Comparison of ENCODE assay signal across 8 cellular contexts in the genomic region with DNA sequence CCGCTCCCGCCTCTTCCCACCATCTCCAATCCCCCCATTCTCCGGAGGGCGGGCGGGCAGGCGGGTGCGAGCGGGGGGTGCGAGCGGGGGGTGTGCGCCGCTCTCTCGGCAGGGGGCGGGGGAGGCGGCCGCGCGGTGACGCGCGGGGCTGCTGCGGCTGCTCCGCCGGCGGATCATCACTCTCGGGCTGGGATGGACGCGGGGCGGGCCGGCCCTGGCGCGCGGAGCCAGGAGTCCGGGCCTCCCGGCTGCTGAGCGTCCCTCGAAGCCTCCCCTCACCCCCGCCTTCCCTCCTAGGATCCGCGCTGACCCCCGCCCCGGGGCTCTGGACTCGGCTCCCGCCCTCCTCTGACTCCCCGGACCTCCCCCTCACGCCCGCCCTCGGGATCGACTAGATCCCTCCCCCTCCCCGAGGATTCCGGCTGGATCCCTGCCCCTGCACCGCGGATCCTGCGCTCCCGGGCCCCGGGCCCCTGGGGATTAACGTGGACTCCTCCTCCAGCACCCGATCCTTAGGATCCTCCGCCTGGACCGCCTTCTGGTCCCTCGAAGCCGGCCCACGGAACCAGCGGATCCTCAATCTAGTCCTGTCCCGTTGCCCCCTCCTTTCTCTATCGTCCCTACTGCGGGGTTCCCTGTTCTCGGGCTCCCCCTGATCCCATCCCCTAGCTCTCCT. TPM values are rescaled to one million over a fixed set of nuclear protein-coding genes. Genes with fewer than 3 reads are reported as not detected.
DNase-seq lines count a peak whose midpoint lies in the region; ATAC-seq, FAIRE-seq and TF ChIP-seq lines count a peak whose summit lies in the region.

No MANE protein-coding gene starts in this region.

- H3K4me3 ChIP-seq in DND-41 (ENCODE audit: low read depth in 1 of 2, low read length in 2 of 2) = peak overlapping the region; percentile 46 to 89; a peak in 3 of 4 replicates
- H3K4me3 ChIP-seq in RWPE2 (ENCODE audit: severe bottlenecking) = peak overlapping the region; percentile 54
- peak overlapping the region; percentile 69 for H3K4me3 ChIP-seq in brain microvascular endothelial cell (ENCODE audit: low read depth, low read length)
- H3K4me3 ChIP-seq in keratinocyte (ENCODE audit: control insufficient read depth in 2 of 3, extremely low read depth in 1 of 3, insufficient read depth in 2 of 3, low read depth in 1 of 3, low read length in 3 of 3) = peak overlapping the region; percentile 53 to 72 (median 55)

- peaks cover 21% of the 10 kb centered on the region for H3K36me3 Mint-ChIP-seq in HFFc6 (ENCODE audit: low read depth)

- H3K4me1 ChIP-seq in DND-41 (ENCODE audit: insufficient read depth, low read length) = peaks cover 25% of the 10 kb centered on the region
- H3K4me1 ChIP-seq in RWPE2 (ENCODE audit: insufficient read depth, poor library complexity, severe bottlenecking) = peaks cover 7% of the 10 kb centered on the region
- peaks cover 15% of the 10 kb centered on the region for H3K4me1 ChIP-seq in keratinocyte (ENCODE audit: control insufficient read depth, extremely low read depth, insufficient read depth, low read length)

- TF ChIP-seq CTCF in DND-41 (IDR thresholded peaks at IDR 0.05; ENCODE audit: borderline replicate concordance, extremely low read depth, low read length, poor library complexity, severe bottlenecking) (no peak), HFFc6 (IDR thresholded peaks at IDR 0.05) (peak; percentile 25), RWPE2 (IDR thresholded peaks at IDR 0.05; ENCODE audit: poor library complexity, severe bottlenecking) (no peak), brain microvascular endothelial cell (IDR thresholded peaks at IDR 0.05; ENCODE audit: low read depth, low read length, missing control alignments) (no peak), keratinocyte (optimal IDR thresholded peaks at IDR 0.05 in 1 of 3, IDR thresholded peaks at IDR 0.05 in 1 of 3, conservative IDR thresholded peaks at IDR 0.05 in 1 of 3; ENCODE audit: extremely low read depth in 1 of 3, insufficient read depth in 2 of 3, low read length in 3 of 3) (no peak)

- DNase-seq in DND-41 = no peak
- peak; percentile 6 for DNase-seq in HFFc6
- no peak for DNase-seq in RWPE2 (ENCODE audit: low spot score)
- DNase-seq in brain microvascular endothelial cell = peak; percentile 32
- no peak for DNase-seq in keratinocyte (ENCODE audit: low read depth, low spot score)
- peak in 2 of 3 donors; percentile 40 to 53 for DNase-seq in stimulated activated CD4-positive, alpha-beta T cell treated with anti-CD3 and anti-CD28 coated beads, TNF-alpha, amount 100 ng/mL, for 1 hour (ENCODE audit: low read depth in 3 of 3, low spot score in 1 of 3)
- DNase-seq in cerebellar cortex (ENCODE audit: low spot score) = no peak
- no peak for DNase-seq in NCI-H187 treated with DMSO at 0.1 percent for 48 hours (lab: John Stamatoyannopoulos, UW)

- H3K9me3 Mint-ChIP-seq in HFFc6 = no peaks in the 10 kb centered on the region

- H3K27ac ChIP-seq in DND-41 (ENCODE audit: low read length) (peak overlapping the region; percentile 76), RWPE2 (ENCODE audit: poor library complexity, severe bottlenecking) (peak overlapping the region; percentile 58), brain microvascular endothelial cell (peak overlapping the region; percentile 8), keratinocyte (ENCODE audit: control insufficient read depth, insufficient read depth, low read length) (peak overlapping the region; percentile 70)

- H3K4me2 ChIP-seq in DND-41 (ENCODE audit: insufficient read depth, low read length) (peak overlapping the region; percentile 96), keratinocyte (ENCODE audit: control insufficient read depth, extremely low read depth, insufficient read depth, low read depth, low read length) (peak overlapping the region; percentile 85)

- FAIRE-seq in keratinocyte (lab: Jason Lieb, UNC) = no peak

- peaks cover 28% of the 10 kb centered on the region for H3K4me1 Mint-ChIP-seq in HFFc6 (ENCODE audit: low read depth)

- H3K27ac Mint-ChIP-seq in HFFc6 = peak overlapping the region; percentile 87

- peak overlapping the region; percentile 92 for H3K4me3 Mint-ChIP-seq in HFFc6

- ATAC-seq in DND-41 (ENCODE audit: insufficient read depth, low read depth) (peak; percentile 41), RWPE2 (ENCODE audit: low read depth) (peak; percentile 16)

- H4K20me1 ChIP-seq in DND-41 (ENCODE audit: insufficient read depth, low read length) = 0 out of 2 replicates have a peak, but pooled peaks cover 2% of the 10 kb centered on the region
- H4K20me1 ChIP-seq in keratinocyte (ENCODE audit: control insufficient read depth, extremely low read depth, insufficient read depth, low read length) = no peaks in the 10 kb centered on the region

- H3K36me3 ChIP-seq in DND-41 (ENCODE audit: insufficient read depth, low read length) (peaks cover 15% of the 10 kb centered on the region), RWPE2 (ENCODE audit: low read depth) (peaks cover 17% of the 10 kb centered on the region), brain microvascular endothelial cell (replicated peaks) (peaks cover 9% of the 10 kb centered on the region), keratinocyte (ENCODE audit: control insufficient read depth in 2 of 2, extremely low read depth in 1 of 2, insufficient read depth in 2 of 2, low read length in 2 of 2) (peaks cover 0 to 3% of the 10 kb centered on the region in 2 experiments)

- H3K27me3 ChIP-seq in DND-41 (ENCODE audit: insufficient read depth, low read length, poor library complexity) (no peaks in the 10 kb centered on the region), RWPE2 (ENCODE audit: insufficient read depth, poor library complexity, severe bottlenecking) (no peaks in the 10 kb centered on the region), brain microvascular endothelial cell (replicated peaks) (no peaks in the 10 kb centered on the region), keratinocyte (ENCODE audit: control insufficient read depth, extremely low read depth, insufficient read depth, low read length) (no peaks in the 10 kb centered on the region)

- H3K9ac ChIP-seq in DND-41 (ENCODE audit: low read depth, low read length) (peak overlapping the region; percentile 82), keratinocyte (ENCODE audit: control insufficient read depth, extremely low read depth, insufficient read depth, low read length) (peak overlapping the region; percentile 78)

- H2AFZ ChIP-seq in DND-41 (ENCODE audit: low read depth, low read length) (peak overlapping the region; percentile 75), keratinocyte (ENCODE audit: control insufficient read depth, low read length) (peak overlapping the region; percentile 86)

- no peaks in the 10 kb centered on the region for H3K27me3 Mint-ChIP-seq in HFFc6 (ENCODE audit: insufficient read depth)

- dilution Hi-C loops in keratinocyte (cut with MboI; ENCODE audit: extremely low pct_ligation_motif_present, low sequenced_read_pairs) = no loop called here

- H3K79me2 ChIP-seq in DND-41 (ENCODE audit: insufficient read depth, low read length) (peaks cover 9% of the 10 kb centered on the region; the same call in 1 of the 2 replicates), keratinocyte (ENCODE audit: control insufficient read depth, insufficient read depth, low read length) (peaks cover 5% of the 10 kb centered on the region)

- H3K9me1 ChIP-seq in keratinocyte (ENCODE audit: control insufficient read depth, extremely low read depth, insufficient read depth, low read length) = no peaks in the 10 kb centered on the region

- in situ Hi-C loops in brain microvascular endothelial cell (cut with HindIII; ENCODE audit: low pct_ligation_motif_present, low sequenced_read_pairs) = no loop called here

- H3K9me3 ChIP-seq in DND-41 (ENCODE audit: insufficient read depth, low read length, severe bottlenecking) = no peaks in the 10 kb centered on the region
- H3K9me3 ChIP-seq in RWPE2 (ENCODE audit: severe bottlenecking) = no peaks in the 10 kb centered on the region
- no peaks in the 10 kb centered on the region for H3K9me3 ChIP-seq in keratinocyte (ENCODE audit: control insufficient read depth, low read depth, low read length)

RNA-seq across cellular contexts. Expression of a gene that starts 1.0 kb away (rescaled TPM):
- total RNA-seq in HFFc6 (2021; fragmentation: NEBNext Ultra II Directional; extraction: Animal tissue kit (Norgen Biotek cat#: 25700)) = 10 to 100 TPM; 52.2 to 79.1 (median 72.3) TPM
- polyA plus RNA-seq in keratinocyte = 68.1 to 131 TPM (median 90.1 TPM) in 3 replicates
- polyA plus RNA-seq in keratinocyte (2011; ENCODE audit: low read depth) = 2.4 TPM
- polyA plus RNA-seq in keratinocyte (2011; cell fraction: cytosol; rRNA removed) = 92.9 and 134 TPM in 2 replicates
- 25.6 and 45.5 TPM in 2 replicates for polyA plus RNA-seq in keratinocyte (2011; cell fraction: nucleus; rRNA removed)
- polyA plus RNA-seq in keratinocyte (2012; ENCODE audit: low replicate concordance) = 75.1 and 103 TPM in 2 replicates
- 17.3 to 36.1 TPM (median 34.8 TPM) in 3 replicates for polyA minus RNA-seq in keratinocyte
- 19.8 TPM for polyA minus RNA-seq in keratinocyte (2011; cell fraction: cytosol; rRNA and poly(A)+ RNA removed)
- 7.9 and 8.1 TPM in 2 replicates for polyA minus RNA-seq in keratinocyte (2011; cell fraction: nucleus; rRNA and poly(A)+ RNA removed)

RNA-seq across cellular contexts. Expression of a gene that starts 2.8 kb away (rescaled TPM):
- total RNA-seq in HFFc6 (2021; fragmentation: NEBNext Ultra II Directional; extraction: Animal tissue kit (Norgen Biotek cat#: 25700)) = 10 to 100 TPM; 41.3 to 57.3 (median 46.2) TPM
- 2.5 to 4.9 TPM (median 4.8 TPM) in 3 replicates for polyA plus RNA-seq in keratinocyte
- polyA plus RNA-seq in keratinocyte (2011; ENCODE audit: low read depth) = 1.8 TPM
- polyA plus RNA-seq in keratinocyte (2011; cell fraction: cytosol; rRNA removed) = 1.4 and 3.1 TPM in 2 replicates
- 21.2 and 36.3 TPM in 2 replicates for polyA plus RNA-seq in keratinocyte (2011; cell fraction: nucleus; rRNA removed)
- 7.2 and 11.1 TPM in 2 replicates for polyA plus RNA-seq in keratinocyte (2012; ENCODE audit: low replicate concordance)
- polyA minus RNA-seq in keratinocyte = 2.7 to 14.2 TPM (median 5.1 TPM) in 3 replicates
- 3.5 TPM for polyA minus RNA-seq in keratinocyte (2011; cell fraction: cytosol; rRNA and poly(A)+ RNA removed)
- 7.0 and 12.2 TPM in 2 replicates for polyA minus RNA-seq in keratinocyte (2011; cell fraction: nucleus; rRNA and poly(A)+ RNA removed)

RNA-seq across cellular contexts. Expression of a gene that starts 10.6 kb away (rescaled TPM):
- total RNA-seq in HFFc6 (2021; fragmentation: NEBNext Ultra II Directional; extraction: Animal tissue kit (Norgen Biotek cat#: 25700)) = 100 to 1,000 TPM in 1 of 6 experiments, 10 to 100 TPM in 5; 85.6 to 114 (median 98.5) TPM
- 30.5 to 82.8 TPM (median 36.9 TPM) in 3 replicates for polyA plus RNA-seq in keratinocyte
- polyA plus RNA-seq in keratinocyte (2011; ENCODE audit: low read depth) = 10.9 TPM
- polyA plus RNA-seq in keratinocyte (2011; cell fraction: cytosol; rRNA removed) = 52.5 and 109 TPM in 2 replicates
- polyA plus RNA-seq in keratinocyte (2011; cell fraction: nucleus; rRNA removed) = 88.7 and 118 TPM in 2 replicates
- 60.9 and 109 TPM in 2 replicates for polyA plus RNA-seq in keratinocyte (2012; ENCODE audit: low replicate concordance)
- polyA minus RNA-seq in keratinocyte = 24.2 to 132 TPM (median 36.1 TPM) in 3 replicates
- polyA minus RNA-seq in keratinocyte (2011; cell fraction: cytosol; rRNA and poly(A)+ RNA removed) = 91.9 TPM
- 23.5 and 32.5 TPM in 2 replicates for polyA minus RNA-seq in keratinocyte (2011; cell fraction: nucleus; rRNA and poly(A)+ RNA removed)

RNA-seq across cellular contexts. Expression of a gene that starts 15.2 kb away (rescaled TPM):
- total RNA-seq in HFFc6 (2021; fragmentation: NEBNext Ultra II Directional; extraction: Animal tissue kit (Norgen Biotek cat#: 25700)) = not detected
- not detected in 3 replicates for polyA plus RNA-seq in keratinocyte
- not detected for polyA plus RNA-seq in keratinocyte (2011; ENCODE audit: low read depth)
- polyA plus RNA-seq in keratinocyte (2011; cell fraction: cytosol; rRNA removed) = not detected in 2 replicates
- polyA plus RNA-seq in keratinocyte (2011; cell fraction: nucleus; rRNA removed) = not detected in 2 replicates
- polyA plus RNA-seq in keratinocyte (2012; ENCODE audit: low replicate concordance) = not detected in 2 replicates
- not detected in 3 replicates for polyA minus RNA-seq in keratinocyte
- not detected for polyA minus RNA-seq in keratinocyte (2011; cell fraction: cytosol; rRNA and poly(A)+ RNA removed)
- polyA minus RNA-seq in keratinocyte (2011; cell fraction: nucleus; rRNA and poly(A)+ RNA removed) = not detected in 2 replicates

RNA-seq across cellular contexts. Expression of a gene that starts 20.5 kb away (rescaled TPM):
- total RNA-seq in HFFc6 (2021; fragmentation: NEBNext Ultra II Directional; extraction: Animal tissue kit (Norgen Biotek cat#: 25700)) = not detected
- not detected in 3 replicates for polyA plus RNA-seq in keratinocyte
- not detected for polyA plus RNA-seq in keratinocyte (2011; ENCODE audit: low read depth)
- not detected in 2 replicates for polyA plus RNA-seq in keratinocyte (2011; cell fraction: cytosol; rRNA removed)
- polyA plus RNA-seq in keratinocyte (2011; cell fraction: nucleus; rRNA removed) = not detected in 2 replicates
- polyA plus RNA-seq in keratinocyte (2012; ENCODE audit: low replicate concordance) = not detected in 2 replicates
- not detected in 3 replicates for polyA minus RNA-seq in keratinocyte
- not detected for polyA minus RNA-seq in keratinocyte (2011; cell fraction: cytosol; rRNA and poly(A)+ RNA removed)
- polyA minus RNA-seq in keratinocyte (2011; cell fraction: nucleus; rRNA and poly(A)+ RNA removed) = not detected in 2 replicates

Comparison
In these comparisons a context has a peak if more than half of its experiments do, and no peak if none do; other contexts are left out.
1. DNase-seq: peak in HFFc6 (single experiment), brain microvascular endothelial cell (single experiment) and stimulated activated CD4-positive, alpha-beta T cell treated with anti-CD3 and anti-CD28 coated beads, TNF-alpha, amount 100 ng/mL, for 1 hour (2 of 3); none in DND-41 (single experiment), RWPE2 (single experiment), keratinocyte (single experiment), cerebellar cortex (single experiment) and NCI-H187 treated with DMSO at 0.1 percent for 48 hours (single experiment).
2. H3K27ac ChIP-seq: peak in every context shown above with its lines; median percentile 76 in DND-41; 70 in keratinocyte; 58 in RWPE2; 8 in brain microvascular endothelial cell.
3. Peak in every context shown above with its lines, with median percentiles within 50 percentile points of each other: H3K4me3 ChIP-seq.